ENCODE assay signal across 31 cellular contexts in genomic region chr11:64884019-64884418, GRCh38. TPM values are rescaled to one million over a fixed set of nuclear protein-coding genes. Genes with fewer than 3 reads are reported as not detected.
DNase-seq lines count a peak whose midpoint lies in the region; ATAC-seq and TF ChIP-seq lines count a peak whose summit lies in the region.
"Had no signal": no experiment of that assay in that cellular context is flagged by ENCODE, and none has a peak within 500 bp of the region (broad histone marks: within the 10 kb centered on the region; RNA-seq: fewer than 3 reads in every experiment).

No MANE protein-coding gene starts in this region.

- no peak for TF ChIP-seq CTCF in CD14-positive monocyte (IDR thresholded peaks at IDR 0.05)
- no peak for TF ChIP-seq CTCF in activated B cell treated with CpG ODN at 0.5 μM for 24 hours (IDR thresholded peaks at IDR 0.05)
- no peak for TF ChIP-seq CTCF in neural crest cell (conservative IDR thresholded peaks at IDR 0.05)
- TF ChIP-seq CTCF in colonic mucosa (IDR thresholded peaks at IDR 0.05), result no peak

- H3K27ac Mint-ChIP-seq in T-helper 1 cell treated with Interleukin-12 subunit alpha and Interleukin-12 subunit beta and Interleukin-4 antibody, amounts not matched to agents 30 μg/mL and 1 μg/mL, for 36 hours, result peak overlapping the region; percentile 45
- H3K27ac Mint-ChIP-seq in CD14-positive monocyte, result peak overlapping the region in 5 of 7 donors; percentile 40 to 89 (median 58)
- peak overlapping the region; percentile 30 for H3K27ac Mint-ChIP-seq in activated B cell treated with CpG ODN at 0.5 μM for 24 hours
- H3K27ac Mint-ChIP-seq in neural crest cell (ENCODE audit: unreplicated experiment), result peak overlapping the region; percentile 35
- H3K27ac Mint-ChIP-seq: HFFc6, progenitor cell of endocrine pancreas, type B pancreatic cell had no signal

- no peaks in the 10 kb centered on the region for H3K9me3 Mint-ChIP-seq in T-helper 1 cell treated with Interleukin-12 subunit alpha and Interleukin-12 subunit beta and Interleukin-4 antibody, amounts not matched to agents 30 μg/mL and 1 μg/mL, for 36 hours
- H3K9me3 Mint-ChIP-seq in CD14-positive monocyte (peaks cover 0 to 3% (median 0%) of the 10 kb centered on the region in 7 donors), activated B cell treated with CpG ODN at 0.5 μM for 24 hours (no peaks in the 10 kb centered on the region), neural crest cell (no peaks in the 10 kb centered on the region)
- H3K9me3 Mint-ChIP-seq: HFFc6, type B pancreatic cell had no signal

- no peak overlapping the region for H3K9ac ChIP-seq in colonic mucosa (ENCODE audit: low read depth in 2 of 2, low read length in 2 of 2)

- CTCF ChIA-PET in activated B cell treated with CpG ODN at 0.5 μM for 24 hours (lab: Charles Lee), result no interaction called here

- H3K36me3 ChIP-seq in colonic mucosa, result no peaks in the 10 kb centered on the region

- H3K9me3 ChIP-seq in colonic mucosa, result no peaks in the 10 kb centered on the region
- H3K9me3 ChIP-seq: mucosa of descending colon had no signal

- intact Hi-C loops in CD14-positive monocyte (cut with micrococcal nuclease), result no loop called here
- intact Hi-C loops in activated B cell treated with CpG ODN at 0.5 μM for 24 hours (cut with micrococcal nuclease), result no loop called here
- intact Hi-C loops in colonic mucosa (cut with DNase I), result no loop called here

- H3K4me1 Mint-ChIP-seq in T-helper 1 cell treated with Interleukin-12 subunit alpha and Interleukin-12 subunit beta and Interleukin-4 antibody, amounts not matched to agents 30 μg/mL and 1 μg/mL, for 36 hours (ENCODE audit: low read depth), result peaks cover 43% of the 10 kb centered on the region
- H3K4me1 Mint-ChIP-seq in CD14-positive monocyte, result peaks cover 70% of the 10 kb centered on the region
- H3K4me1 Mint-ChIP-seq in activated B cell treated with CpG ODN at 0.5 μM for 24 hours, result peaks cover 47% of the 10 kb centered on the region
- peaks cover 34% of the 10 kb centered on the region for H3K4me1 Mint-ChIP-seq in neural crest cell

- H3K4me1 ChIP-seq in colonic mucosa, result peaks cover 6% of the 10 kb centered on the region

- no peaks in the 10 kb centered on the region for H3K27me3 ChIP-seq in colonic mucosa

- H3K36me3 Mint-ChIP-seq in T-helper 1 cell treated with Interleukin-12 subunit alpha and Interleukin-12 subunit beta and Interleukin-4 antibody, amounts not matched to agents 30 μg/mL and 1 μg/mL, for 36 hours (ENCODE audit: low read depth), result no peaks in the 10 kb centered on the region
- H3K36me3 Mint-ChIP-seq in CD14-positive monocyte (peaks cover 0 to 5% of the 10 kb centered on the region in 2 donors), activated B cell treated with CpG ODN at 0.5 μM for 24 hours (ENCODE audit: low read depth) (no peaks in the 10 kb centered on the region), neural crest cell (ENCODE audit: low read depth) (no peaks in the 10 kb centered on the region)
- H3K36me3 Mint-ChIP-seq: type B pancreatic cell had no signal

- H3K27me3 Mint-ChIP-seq in T-helper 1 cell treated with Interleukin-12 subunit alpha and Interleukin-12 subunit beta and Interleukin-4 antibody, amounts not matched to agents 30 μg/mL and 1 μg/mL, for 36 hours (ENCODE audit: low read depth), result no peaks in the 10 kb centered on the region
- H3K27me3 Mint-ChIP-seq in CD14-positive monocyte (ENCODE audit: low read depth in 3 of 3) (peaks cover 8 to 22% (median 9%) of the 10 kb centered on the region in 3 donors), activated B cell treated with CpG ODN at 0.5 μM for 24 hours (no peaks in the 10 kb centered on the region), neural crest cell (ENCODE audit: low read depth) (no peaks in the 10 kb centered on the region)
- H3K27me3 Mint-ChIP-seq: type B pancreatic cell had no signal

- H3K27ac ChIP-seq in colonic mucosa, result no peak overlapping the region
- H3K27ac ChIP-seq: 22Rv1 had no signal

- H3K4me3 ChIP-seq in colonic mucosa, result no peak overlapping the region
- H3K4me3 ChIP-seq: K562, mucosa of descending colon had no signal

- ATAC-seq in activated B cell treated with CpG ODN at 0.5 μM for 24 hours (ENCODE audit: low read depth), result no peak
- ATAC-seq: K562, mucosa of descending colon, Panc1, sciatic nerve had no signal

- DNase-seq in T-helper 1 cell (no peak), CD14-positive monocyte (ENCODE audit: low spot score) (no peak), activated B cell treated with CpG ODN at 0.5 μM for 24 hours (no peak), neural crest cell (ENCODE audit: low read depth, low spot score) (no peak), colonic mucosa (no peak), NCI-H187 treated with DMSO at 0.1 percent for 48 hours (lab: John Stamatoyannopoulos, UW) (no peak)
- no peak for DNase-seq in activated effector memory CD4-positive, alpha-beta T cell treated with anti-CD3 and anti-CD28 coated beads, Interleukin-2, amount 50 U/mL, for 16 hours
- DNase-seq: activated CD4-positive, alpha-beta T cell treated with anti-CD3 and anti-CD28 coated beads for 4 hours; activated effector memory CD4-positive, alpha-beta T cell treated with Interleukin-2 at 50 U/mL for 16 hours; amniotic stem cell; dermis blood vessel endothelial cell; HFFc6; islet precursor cell; NCI-H1436; NK-92 treated with Interleukin-12 subunit alpha and Interleukin-12 subunit beta, amount 100 ng/mL, for 24 hours; SIG-M5; stimulated activated CD4-positive, alpha-beta T cell treated with anti-CD3 and anti-CD28 coated beads, Interleukin-15, amount 100 ng/mL, for 24 hours had no signal

- H3K4me3 Mint-ChIP-seq in T-helper 1 cell treated with Interleukin-12 subunit alpha and Interleukin-12 subunit beta and Interleukin-4 antibody, amounts not matched to agents 30 μg/mL and 1 μg/mL, for 36 hours, result no peak overlapping the region
- peak overlapping the region in 1 of 2 donors; percentile 63 for H3K4me3 Mint-ChIP-seq in CD14-positive monocyte
- H3K4me3 Mint-ChIP-seq in activated B cell treated with CpG ODN at 0.5 μM for 24 hours, result no peak overlapping the region
- H3K4me3 Mint-ChIP-seq in neural crest cell, result peak overlapping the region; percentile 64
- H3K4me3 Mint-ChIP-seq: HFFc6, type B pancreatic cell had no signal

- POLR2A ChIA-PET in activated B cell treated with CpG ODN at 0.5 μM for 24 hours (lab: Charles Lee), result interaction anchor here (0.6 to 27.8 kb wide), 2 partner anchors 27 to 536 kb away, joined by 7 to 1194 read pairs; partner anchors contain the start of gene CDC42BPG

RNA-seq across cellular contexts. Expression of gene EHD1, which starts 5.6 kb away (rescaled TPM):
- 10 to 100 TPM; 30.3 to 48.4 TPM for polyA plus RNA-seq in CD14-positive monocyte
- total RNA-seq in activated B cell treated with CpG ODN at 0.5 μM for 24 hours (357 and 360 TPM in 2 replicates), neural crest cell (74.2 and 77.2 TPM in 2 replicates), colonic mucosa (10 to 100 TPM; 66.5 to 72.3 TPM)

RNA-seq across cellular contexts. Expression of gene ATG2A, which starts 33.0 kb away (rescaled TPM):
- polyA plus RNA-seq in CD14-positive monocyte, result 1 to 10 TPM; 2.6 to 4.0 TPM
- 31.2 and 35.0 TPM in 2 replicates for total RNA-seq in activated B cell treated with CpG ODN at 0.5 μM for 24 hours
- 24.1 and 24.8 TPM in 2 replicates for total RNA-seq in neural crest cell
- total RNA-seq in colonic mucosa, result 10 to 100 TPM; 30.6 to 32.8 TPM

RNA-seq across cellular contexts. Expression of gene CDC42BPG, which starts 39.6 kb away (rescaled TPM):
- polyA plus RNA-seq in CD14-positive monocyte, result not detected
- 2.2 and 3.7 TPM in 2 replicates for total RNA-seq in activated B cell treated with CpG ODN at 0.5 μM for 24 hours
- total RNA-seq in neural crest cell, result 3.0 and 3.5 TPM in 2 replicates
- 10 to 100 TPM; 29.3 to 41.6 TPM for total RNA-seq in colonic mucosa
- polyA plus RNA-seq: neural cell had no signal

RNA-seq across cellular contexts. Expression of gene PPP2R5B, which starts 40.5 kb away (rescaled TPM):
- polyA plus RNA-seq in CD14-positive monocyte, result 1 to 10 TPM; 9.0 to 9.4 TPM
- total RNA-seq in activated B cell treated with CpG ODN at 0.5 μM for 24 hours (12.0 and 12.6 TPM in 2 replicates), neural crest cell (13.4 and 16.5 TPM in 2 replicates), colonic mucosa (10 to 100 TPM; 18.6 to 36.1 TPM)

RNA-seq across cellular contexts. Expression of gene GPHA2, which starts 51.7 kb away (rescaled TPM):
- not detected for polyA plus RNA-seq in CD14-positive monocyte
- total RNA-seq in activated B cell treated with CpG ODN at 0.5 μM for 24 hours (0.33 and 0.71 TPM in 2 replicates), neural crest cell (not detected in 2 replicates), colonic mucosa (not detected)
- total RNA-seq: bronchial epithelial cell, dermis blood vessel endothelial cell, fibroblast of lung, HFFc6, HT-29, lower leg skin, mucosa of descending colon, NCI-H460, sciatic nerve had no signal
- polyA plus RNA-seq: fibroblast of lung, neural cell had no signal
